Comparison of ENCODE assay signal across 8 cellular contexts in genomic region chr4:18075823-18076433, GRCh38. TPM values are rescaled to one million over a fixed set of nuclear protein-coding genes. Genes with fewer than 3 reads are reported as not detected.
A peak's percentile ranks its signal among the peaks of the same experiment; 100 is the strongest.
DNase-seq lines count a peak whose midpoint lies in the region; ATAC-seq and TF ChIP-seq lines count a peak whose summit lies in the region.

No MANE protein-coding gene starts in this region.

- H2AFZ ChIP-seq in OCI-LY3 (ENCODE audit: low read depth, low read length) = peak overlapping the region; percentile 80

- H3K36me3 Mint-ChIP-seq in naive thymus-derived CD4-positive, alpha-beta T cell = no peaks in the 10 kb centered on the region

- H3K27ac Mint-ChIP-seq in naive thymus-derived CD4-positive, alpha-beta T cell = peak overlapping the region in 3 of 9 donors; percentile 4 to 58 (median 50)

- H3K4me2 ChIP-seq in OCI-LY3 (ENCODE audit: low read length) = peak overlapping the region; percentile 5; the same call in 1 of the 2 replicates

- CTCF ChIA-PET in naive thymus-derived CD4-positive, alpha-beta T cell (lab: Charles Lee) = no interaction called here

- H3K79me2 ChIP-seq in OCI-LY3 (ENCODE audit: low read length) = no peaks in the 10 kb centered on the region

- peak; percentile 77 for ATAC-seq in naive thymus-derived CD4-positive, alpha-beta T cell

- H3K4me3 ChIP-seq in HAP-1 (no peak overlapping the region), OCI-LY3 (ENCODE audit: low read length) (no peak overlapping the region)
- no peak overlapping the region for H3K4me3 ChIP-seq in naive thymus-derived CD4-positive, alpha-beta T cell (ENCODE audit: low read length)

- H3K36me3 ChIP-seq in HAP-1 (replicated peaks) (no peaks in the 10 kb centered on the region), OCI-LY3 (replicated peaks; ENCODE audit: low read depth, low read length) (no peaks in the 10 kb centered on the region)
- H3K36me3 ChIP-seq in naive thymus-derived CD4-positive, alpha-beta T cell (ENCODE audit: control insufficient read depth in 2 of 3, insufficient read depth in 3 of 3, low read length in 3 of 3) = no peaks in the 10 kb centered on the region

- no peak overlapping the region for H3K9ac ChIP-seq in OCI-LY3 (ENCODE audit: low read length)

- peak overlapping the region in 1 of 10 donors; percentile 13 for H3K4me3 Mint-ChIP-seq in naive thymus-derived CD4-positive, alpha-beta T cell

- no peak overlapping the region for H3K27ac ChIP-seq in OCI-LY3 (ENCODE audit: low read length)
- H3K27ac ChIP-seq in naive thymus-derived CD4-positive, alpha-beta T cell (ENCODE audit: low read depth, low read length) = no peak overlapping the region

- H3K4me1 ChIP-seq in HAP-1 = no peaks in the 10 kb centered on the region
- no peaks in the 10 kb centered on the region for H3K4me1 ChIP-seq in OCI-LY3 (ENCODE audit: low read length)
- H3K4me1 ChIP-seq in naive thymus-derived CD4-positive, alpha-beta T cell (ENCODE audit: control insufficient read depth in 2 of 2, insufficient read depth in 2 of 2, low read length in 2 of 2) = no peaks in the 10 kb centered on the region

- peaks cover 13 to 36% (median 24%) of the 10 kb centered on the region in 5 donors for H3K27me3 Mint-ChIP-seq in naive thymus-derived CD4-positive, alpha-beta T cell

- in situ Hi-C loops in HAP-1 (cut with MboI; ENCODE audit: low sequenced_read_pairs) = no loop called here

- peak; percentile 55 for TF ChIP-seq CTCF in OCI-LY3 (IDR thresholded peaks at IDR 0.05; ENCODE audit: low read depth, low read length)

- H3K4me1 Mint-ChIP-seq in naive thymus-derived CD4-positive, alpha-beta T cell = peaks cover 0 to 11% (median 9%) of the 10 kb centered on the region in 7 donors

- H3K9me3 ChIP-seq in HAP-1 (no peaks in the 10 kb centered on the region), OCI-LY3 (ENCODE audit: insufficient read depth, low read length) (no peaks in the 10 kb centered on the region)
- peaks cover 0 to 5% (median 0%) of the 10 kb centered on the region in 3 experiments for H3K9me3 ChIP-seq in naive thymus-derived CD4-positive, alpha-beta T cell (ENCODE audit: control insufficient read depth in 2 of 3, low read length in 3 of 3)

- peaks cover 2% of the 10 kb centered on the region; the same call in 1 of the 2 replicates for H3K27me3 ChIP-seq in HAP-1 (ENCODE audit: low read depth)
- no peaks in the 10 kb centered on the region for H3K27me3 ChIP-seq in OCI-LY3 (ENCODE audit: low read depth, low read length)
- no peaks in the 10 kb centered on the region for H3K27me3 ChIP-seq in naive thymus-derived CD4-positive, alpha-beta T cell (ENCODE audit: control insufficient read depth in 2 of 2, insufficient read depth in 2 of 2, low read length in 2 of 2)

- intact Hi-C loops in naive thymus-derived CD4-positive, alpha-beta T cell (cut with micrococcal nuclease) = loop anchor here in 1 of 2 donors (1.0 kb wide), 1 partner anchor 54 kb away; no protein-coding TSS in a partner anchor

- POLR2A ChIA-PET in naive thymus-derived CD4-positive, alpha-beta T cell (lab: Charles Lee) = no interaction called here

- DNase-seq in EL = peak; percentile 27
- peak; percentile 8 to 56 for DNase-seq in HAP-1 (ENCODE audit: low spot score in 2 of 2)
- peak; percentile 1 for DNase-seq in amniotic epithelial cell (ENCODE audit: low read depth)
- DNase-seq in naive thymus-derived CD4-positive, alpha-beta T cell = peak in 6 of 9 donors; percentile 17 to 48 (median 40)
- DNase-seq in NCI-H226 = no peak
- DNase-seq in NCI-H1930 (lab: John Stamatoyannopoulos, UW) = no peak
- DNase-seq in occipital lobe (lab: John Stamatoyannopoulos, UW) = no peak

- H4K20me1 ChIP-seq in OCI-LY3 (ENCODE audit: insufficient read depth, low read length) = no peaks in the 10 kb centered on the region

- H3K9me3 Mint-ChIP-seq in naive thymus-derived CD4-positive, alpha-beta T cell = peaks cover 0 to 16% (median 5%) of the 10 kb centered on the region in 11 donors

RNA-seq across cellular contexts. Expression of gene LCORL, which starts 54.4 kb away (rescaled TPM):
- 10 to 100 TPM in 4 of 5 experiments, 1 to 10 TPM in 1; 7.7 to 15.2 (median 13.1) TPM for total RNA-seq in naive thymus-derived CD4-positive, alpha-beta T cell
- 1 to 10 TPM; 4.9 to 9.1 TPM for polyA plus RNA-seq in naive thymus-derived CD4-positive, alpha-beta T cell
- total RNA-seq in occipital lobe = 71.4 TPM

Comparison
In these comparisons a context has a peak if more than half of its experiments do, and no peak if none do; other contexts are left out.
1. DNase-seq: peak in EL (single experiment), HAP-1 (2 of 2), amniotic epithelial cell (single experiment) and naive thymus-derived CD4-positive, alpha-beta T cell (6 of 9); none in NCI-H226 (single experiment), NCI-H1930 (0 of 2) and occipital lobe (single experiment).